8 cellular contexts compared by ENCODE assay signal in the genomic region with DNA sequence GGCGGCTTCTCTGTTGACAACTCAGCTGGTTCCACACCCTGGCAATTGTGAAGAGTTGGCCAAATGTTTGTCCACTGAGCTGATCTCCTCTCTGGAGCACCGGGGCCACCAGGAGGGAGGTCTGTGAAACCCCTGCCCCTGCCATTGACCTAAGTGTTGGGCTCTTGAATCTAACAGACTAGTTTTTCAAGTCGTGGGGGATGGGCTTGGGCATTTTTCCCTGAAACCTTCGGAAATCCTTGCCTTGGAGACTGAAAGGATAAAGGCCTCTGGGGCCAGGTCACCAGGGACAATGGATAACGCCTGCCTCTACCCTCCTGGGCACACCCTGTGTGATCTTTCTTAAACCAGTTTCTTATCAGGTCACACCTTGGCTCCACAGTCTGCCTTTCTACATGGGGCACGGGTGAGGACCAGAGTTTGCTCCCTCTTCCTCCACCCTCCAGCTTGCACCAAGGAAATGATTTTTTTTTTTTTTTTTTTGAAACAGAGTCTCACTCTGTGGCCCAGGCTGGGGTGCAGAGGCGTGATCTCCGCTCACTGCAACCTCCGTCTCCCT. TPM values are rescaled to one million over a fixed set of nuclear protein-coding genes. Genes with fewer than 3 reads are reported as not detected.
DNase-seq lines count a peak whose midpoint lies in the region; ATAC-seq and TF ChIP-seq lines count a peak whose summit lies in the region.

No MANE protein-coding gene starts in this region.

- peak overlapping the region; percentile 88 to 96 (median 90) for H3K9ac ChIP-seq in BLaER1 treated with 17β-estradiol and CSF1 and Interleukin-3, amounts not matched to agents 10 nM and 100 nM
- peak overlapping the region; percentile 78 for H3K9ac ChIP-seq in neural cell (ENCODE audit: low read length)

- H3K9me2 ChIP-seq in neural cell (ENCODE audit: insufficient read depth, low read length) = no peaks in the 10 kb centered on the region

- peak overlapping the region; percentile 73 to 92 (median 84); a peak in 21 of 22 replicates for H3K27ac ChIP-seq in BLaER1 treated with 17β-estradiol and CSF1 and Interleukin-3, amounts not matched to agents 10 nM and 100 nM
- H3K27ac ChIP-seq in neural cell (ENCODE audit: low read length) = no peak overlapping the region

- peak overlapping the region; percentile 93 to 98 for H3K27ac Mint-ChIP-seq in effector memory CD8-positive, alpha-beta T cell

- H3K4me2 ChIP-seq in BLaER1 treated with 17β-estradiol and CSF1 and Interleukin-3, amounts not matched to agents 10 nM and 100 nM = peak overlapping the region; percentile 83 to 99 (median 95)
- H3K4me2 ChIP-seq in neural cell (ENCODE audit: low read length) = peak overlapping the region; percentile 99

- no peaks in the 10 kb centered on the region for H3F3A ChIP-seq in neural cell (ENCODE audit: insufficient read depth, low read length, poor library complexity, severe bottlenecking)

- H3K4me1 ChIP-seq in BLaER1 treated with 17β-estradiol and CSF1 and Interleukin-3, amounts not matched to agents 10 nM and 100 nM = peaks cover 38 to 56% (median 51%) of the 10 kb centered on the region in 10 experiments

- H3K9me3 ChIP-seq in BLaER1 treated with 17β-estradiol and CSF1 and Interleukin-3, amounts not matched to agents 10 nM and 100 nM (replicated peaks in 1 of 11) = no peaks in the 10 kb centered on the region
- no peaks in the 10 kb centered on the region for H3K9me3 ChIP-seq in MG63
- H3K9me3 ChIP-seq in neural cell (ENCODE audit: low read length) = no peaks in the 10 kb centered on the region

- H3K4me3 ChIP-seq in BLaER1 treated with 17β-estradiol and CSF1 and Interleukin-3, amounts not matched to agents 10 nM and 100 nM = peak overlapping the region; percentile 88 to 99 (median 94)
- H3K4me3 ChIP-seq in MG63 (peak overlapping the region; percentile 98), neural cell (ENCODE audit: low read length) (peak overlapping the region; percentile 78)

- no peaks in the 10 kb centered on the region for H3K9me3 Mint-ChIP-seq in effector memory CD8-positive, alpha-beta T cell

- H3K4me3 Mint-ChIP-seq in effector memory CD8-positive, alpha-beta T cell = peak overlapping the region; percentile 98 to 99

- H3K36me3 Mint-ChIP-seq in effector memory CD8-positive, alpha-beta T cell (ENCODE audit: insufficient read depth) = peaks cover 33% of the 10 kb centered on the region

- TF ChIP-seq CTCF in neural cell (IDR thresholded peaks at IDR 0.05; ENCODE audit: poor library complexity, severe bottlenecking) = no peak

- no peaks in the 10 kb centered on the region for H3K27me3 Mint-ChIP-seq in effector memory CD8-positive, alpha-beta T cell

- DNase-seq in MG63 (no peak), GOT3 (lab: John Stamatoyannopoulos, UW) (no peak)
- peak in 1 of 3 experiments; percentile 40 for DNase-seq in effector memory CD8-positive, alpha-beta T cell
- DNase-seq in stimulated activated CD8-positive, alpha-beta memory T cell treated with anti-CD3 and anti-CD28 coated beads, Interleukin-4, amount 100 ng/mL, for 48 hours = no peak

- no peaks in the 10 kb centered on the region for H3K27me3 ChIP-seq in BLaER1 treated with 17β-estradiol and CSF1 and Interleukin-3, amounts not matched to agents 10 nM and 100 nM
- H3K27me3 ChIP-seq in MG63 (no peaks in the 10 kb centered on the region), neural cell (ENCODE audit: insufficient read depth, low read depth, low read length) (peaks cover 28% of the 10 kb centered on the region)

- H4K20me1 ChIP-seq in BLaER1 treated with 17β-estradiol and CSF1 and Interleukin-3, amounts not matched to agents 10 nM and 100 nM = peaks cover 0 to 57% (median 23%) of the 10 kb centered on the region in 11 experiments; a peak in 18 of 22 replicates
- no peaks in the 10 kb centered on the region for H4K20me1 ChIP-seq in neural cell (ENCODE audit: insufficient read depth)

- ATAC-seq in effector memory CD8-positive, alpha-beta T cell (replicated peaks) = peak; percentile 2
- ATAC-seq in HG03280 (IDR thresholded peaks at IDR 0.05; ENCODE audit: unreplicated experiment) (no peak), HG02759 (IDR thresholded peaks at IDR 0.05; ENCODE audit: unreplicated experiment) (no peak)

- peak overlapping the region; percentile 41 for H2AFZ ChIP-seq in neural cell (ENCODE audit: low read depth, low read length)

- H3K4me1 Mint-ChIP-seq in effector memory CD8-positive, alpha-beta T cell (ENCODE audit: low read depth in 2 of 2) = peaks cover 36 to 44% of the 10 kb centered on the region in 2 donors

- peaks cover 18 to 40% (median 29%) of the 10 kb centered on the region in 11 experiments for H3K36me3 ChIP-seq in BLaER1 treated with 17β-estradiol and CSF1 and Interleukin-3, amounts not matched to agents 10 nM and 100 nM
- H3K36me3 ChIP-seq in MG63 = peaks cover 33% of the 10 kb centered on the region
- H3K36me3 ChIP-seq in neural cell (ENCODE audit: insufficient read depth, low read length) = no peaks in the 10 kb centered on the region

- TF ChIP-seq EP300 in neural cell (conservative IDR thresholded peaks at IDR 0.05; ENCODE audit: poor library complexity, severe bottlenecking) = no peak

- TF ChIP-seq RAD21 in neural cell (conservative IDR thresholded peaks at IDR 0.05) = no peak

- peaks cover 18% of the 10 kb centered on the region for H3K79me2 ChIP-seq in neural cell (replicated peaks; ENCODE audit: insufficient read depth, low read length)

TF ChIP-seq in neural cell, 6 proteins besides CTCF, POLR2A, EP300 and RAD21:
- TF ChIP-seq, protein P1, sequence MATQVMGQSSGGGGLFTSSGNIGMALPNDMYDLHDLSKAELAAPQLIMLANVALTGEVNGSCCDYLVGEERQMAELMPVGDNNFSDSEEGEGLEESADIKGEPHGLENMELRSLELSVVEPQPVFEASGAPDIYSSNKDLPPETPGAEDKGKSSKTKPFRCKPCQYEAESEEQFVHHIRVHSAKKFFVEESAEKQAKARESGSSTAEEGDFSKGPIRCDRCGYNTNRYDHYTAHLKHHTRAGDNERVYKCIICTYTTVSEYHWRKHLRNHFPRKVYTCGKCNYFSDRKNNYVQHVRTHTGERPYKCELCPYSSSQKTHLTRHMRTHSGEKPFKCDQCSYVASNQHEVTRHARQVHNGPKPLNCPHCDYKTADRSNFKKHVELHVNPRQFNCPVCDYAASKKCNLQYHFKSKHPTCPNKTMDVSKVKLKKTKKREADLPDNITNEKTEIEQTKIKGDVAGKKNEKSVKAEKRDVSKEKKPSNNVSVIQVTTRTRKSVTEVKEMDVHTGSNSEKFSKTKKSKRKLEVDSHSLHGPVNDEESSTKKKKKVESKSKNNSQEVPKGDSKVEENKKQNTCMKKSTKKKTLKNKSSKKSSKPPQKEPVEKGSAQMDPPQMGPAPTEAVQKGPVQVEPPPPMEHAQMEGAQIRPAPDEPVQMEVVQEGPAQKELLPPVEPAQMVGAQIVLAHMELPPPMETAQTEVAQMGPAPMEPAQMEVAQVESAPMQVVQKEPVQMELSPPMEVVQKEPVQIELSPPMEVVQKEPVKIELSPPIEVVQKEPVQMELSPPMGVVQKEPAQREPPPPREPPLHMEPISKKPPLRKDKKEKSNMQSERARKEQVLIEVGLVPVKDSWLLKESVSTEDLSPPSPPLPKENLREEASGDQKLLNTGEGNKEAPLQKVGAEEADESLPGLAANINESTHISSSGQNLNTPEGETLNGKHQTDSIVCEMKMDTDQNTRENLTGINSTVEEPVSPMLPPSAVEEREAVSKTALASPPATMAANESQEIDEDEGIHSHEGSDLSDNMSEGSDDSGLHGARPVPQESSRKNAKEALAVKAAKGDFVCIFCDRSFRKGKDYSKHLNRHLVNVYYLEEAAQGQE (IDR thresholded peaks at IDR 0.05; ENCODE audit: borderline replicate concordance) = no peak
- TF ChIP-seq TAF1 (IDR thresholded peaks at IDR 0.05; ENCODE audit: low read depth) (no peak), POLR2AphosphoS5 (IDR thresholded peaks at IDR 0.05) (no peak), MXI1 (conservative IDR thresholded peaks at IDR 0.05; ENCODE audit: poor library complexity, severe bottlenecking) (no peak), EZH2 (IDR thresholded peaks at IDR 0.05; ENCODE audit: borderline replicate concordance, insufficient read depth, low read length, poor library complexity, severe bottlenecking) (no peak), SMC3 (conservative IDR thresholded peaks at IDR 0.05; ENCODE audit: poor library complexity) (no peak)
TF ChIP-seq in neural cell: peak in this region for 0.

RNA-seq across cellular contexts. Expression of a gene that starts 0.9 kb away (rescaled TPM):
- total RNA-seq in MG63 (2014; rRNA removed; shearing (Covaris generic); ENCODE audit: low replicate concordance) = 28.2 and 73.6 TPM in 2 replicates
- polyA plus RNA-seq in neural cell = 14.4 and 26.5 TPM in 2 replicates
- polyA minus RNA-seq in neural cell = 26.4 and 28.5 TPM in 2 replicates

RNA-seq across cellular contexts. Expression of a gene that starts 3.7 kb away (rescaled TPM):
- total RNA-seq in MG63 (2014; rRNA removed; shearing (Covaris generic); ENCODE audit: low replicate concordance) = not detected in 2 replicates
- polyA plus RNA-seq in neural cell = 1.0 and 1.4 TPM in 2 replicates
- 0.58 and 0.73 TPM in 2 replicates for polyA minus RNA-seq in neural cell

RNA-seq across cellular contexts. Expression of a gene that starts 13.0 kb away (rescaled TPM):
- 18.1 and 33.1 TPM in 2 replicates for total RNA-seq in MG63 (2014; rRNA removed; shearing (Covaris generic); ENCODE audit: low replicate concordance)
- polyA plus RNA-seq in neural cell = 53.7 and 56.6 TPM in 2 replicates
- 51.7 and 67.0 TPM in 2 replicates for polyA minus RNA-seq in neural cell

RNA-seq across cellular contexts. Expression of a gene that starts 41.1 kb away (rescaled TPM):
- 22.7 and 25.1 TPM in 2 replicates for total RNA-seq in MG63 (2014; rRNA removed; shearing (Covaris generic); ENCODE audit: low replicate concordance)
- polyA plus RNA-seq in neural cell = 30.1 and 38.4 TPM in 2 replicates
- 17.4 and 22.4 TPM in 2 replicates for polyA minus RNA-seq in neural cell
